Comparison of ENCODE assay signal across 8 cellular contexts in genomic region chr15:31328425-31328998, GRCh38. TPM values are rescaled to one million over a fixed set of nuclear protein-coding genes. Genes with fewer than 3 reads are reported as not detected.
DNase-seq lines count a peak whose midpoint lies in the region; ATAC-seq and TF ChIP-seq lines count a peak whose summit lies in the region.

No MANE protein-coding gene starts in this region.

- TF ChIP-seq CTCF in colonic mucosa (IDR thresholded peaks at IDR 0.05): no peak

- peaks cover 68% of the 10 kb centered on the region for H3K4me1 ChIP-seq in BLaER1
- H3K4me1 ChIP-seq in colonic mucosa: peaks cover 16% of the 10 kb centered on the region
- H3K4me1 ChIP-seq in mononuclear cell (ENCODE audit: insufficient read depth, low read length): peaks cover 69% of the 10 kb centered on the region

- H4K20me1 ChIP-seq in BLaER1: peaks cover 57% of the 10 kb centered on the region

- H3K27ac ChIP-seq in BLaER1 (peak overlapping the region; percentile 95), colonic mucosa (peak overlapping the region; percentile 100)

- ATAC-seq in HG03354 (IDR thresholded peaks at IDR 0.05; ENCODE audit: poor library complexity, severe bottlenecking, unreplicated experiment): no peak

- H3K36me3 ChIP-seq in BLaER1 (peaks cover 10% of the 10 kb centered on the region; the same call in 1 of the 2 replicates), colonic mucosa (no peaks in the 10 kb centered on the region)

- peak; percentile 49 for DNase-seq in HuH-7.5 (ENCODE audit: low spot score)
- peak; percentile 84 to 86 for DNase-seq in activated CD4-positive, alpha-beta T cell treated with anti-CD3 and anti-CD28 coated beads for 4 hours
- DNase-seq in colonic mucosa: peak; percentile 47
- peak; percentile 90 for DNase-seq in stimulated activated naive CD4-positive, alpha-beta T cell treated with Interleukin-2 at 50 U/mL for 16 hours (lab: John Stamatoyannopoulos, UW)
- no peak for DNase-seq in inferior parietal cortex (ENCODE audit: extremely low spot score)

- intact Hi-C loops in colonic mucosa (cut with DNase I): loop anchor here (5.0 to 10.0 kb wide), 3 partner anchors 54 to 156 kb away; no protein-coding TSS in a partner anchor

- H3K9ac ChIP-seq in BLaER1 (peak overlapping the region; percentile 91), colonic mucosa (ENCODE audit: low read depth in 2 of 2, low read length in 2 of 2) (peak overlapping the region; percentile 96)

- H3K27me3 ChIP-seq in BLaER1 (no peaks in the 10 kb centered on the region), colonic mucosa (no peaks in the 10 kb centered on the region), mononuclear cell (ENCODE audit: insufficient read depth, low read length) (no peaks in the 10 kb centered on the region)

- peak overlapping the region; percentile 93 for H3K4me2 ChIP-seq in BLaER1

- H3K4me3 ChIP-seq in BLaER1: peak overlapping the region; percentile 83
- peak overlapping the region; percentile 88 for H3K4me3 ChIP-seq in colonic mucosa
- H3K4me3 ChIP-seq in mononuclear cell (ENCODE audit: low read length): peak overlapping the region; percentile 82

- H3K9me3 ChIP-seq in BLaER1 (no peaks in the 10 kb centered on the region), colonic mucosa (no peaks in the 10 kb centered on the region), mononuclear cell (ENCODE audit: low read depth, low read length) (no peaks in the 10 kb centered on the region)

RNA-seq across cellular contexts. Expression of gene KLF13, which starts 1.9 kb away (rescaled TPM):
- 10 to 100 TPM; 68.9 to 92.3 TPM for total RNA-seq in colonic mucosa
- 151 TPM for total RNA-seq in mononuclear cell
